Comparison of ENCODE assay signal across 2 cellular contexts in the genomic region with DNA sequence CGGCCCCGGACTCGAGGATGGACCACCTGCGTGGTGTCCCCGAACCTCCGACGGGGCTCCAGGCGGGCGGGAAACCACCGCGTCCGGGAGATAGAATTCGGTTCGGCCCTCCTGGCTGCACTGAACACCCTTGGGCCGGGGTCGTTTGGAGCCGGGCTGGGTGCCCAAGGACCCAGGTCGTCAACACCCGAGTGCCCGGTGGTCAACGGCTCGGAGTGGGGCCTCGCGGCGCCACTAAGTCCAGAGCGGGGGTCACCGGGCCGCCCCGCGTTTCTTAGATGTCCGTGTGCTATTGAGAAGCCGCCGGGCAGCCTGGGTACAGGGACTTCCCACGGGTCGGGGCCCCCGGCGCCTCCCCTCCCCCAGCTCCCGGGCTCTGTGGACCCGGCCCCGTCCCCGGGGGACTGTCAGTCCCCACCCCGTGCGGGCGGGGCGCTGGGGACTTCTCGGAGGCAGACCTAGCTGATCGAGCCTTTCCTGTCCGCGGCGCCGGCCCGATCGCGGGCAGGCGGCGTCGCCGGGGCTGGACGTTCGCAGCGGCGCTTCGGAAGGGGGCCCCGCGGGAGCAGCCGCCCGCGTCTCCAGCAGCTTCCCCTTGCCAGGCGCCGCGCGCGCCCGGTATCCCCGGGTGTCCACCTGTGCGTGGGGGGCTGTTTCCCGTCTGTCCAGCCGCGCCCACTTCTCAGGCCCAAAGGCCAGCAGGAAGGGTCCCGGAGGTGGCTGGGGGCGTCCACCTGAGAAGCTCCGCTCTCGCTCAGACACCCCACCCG.
TF ChIP-seq lines count a peak whose summit lies in the region.

No MANE protein-coding gene starts in this region.

TF ChIP-seq in HEK293, 187 proteins besides CTCF, POLR2A, EP300 and RAD21 (continued from another document and continues in another):
- TF ChIP-seq, protein P1, sequence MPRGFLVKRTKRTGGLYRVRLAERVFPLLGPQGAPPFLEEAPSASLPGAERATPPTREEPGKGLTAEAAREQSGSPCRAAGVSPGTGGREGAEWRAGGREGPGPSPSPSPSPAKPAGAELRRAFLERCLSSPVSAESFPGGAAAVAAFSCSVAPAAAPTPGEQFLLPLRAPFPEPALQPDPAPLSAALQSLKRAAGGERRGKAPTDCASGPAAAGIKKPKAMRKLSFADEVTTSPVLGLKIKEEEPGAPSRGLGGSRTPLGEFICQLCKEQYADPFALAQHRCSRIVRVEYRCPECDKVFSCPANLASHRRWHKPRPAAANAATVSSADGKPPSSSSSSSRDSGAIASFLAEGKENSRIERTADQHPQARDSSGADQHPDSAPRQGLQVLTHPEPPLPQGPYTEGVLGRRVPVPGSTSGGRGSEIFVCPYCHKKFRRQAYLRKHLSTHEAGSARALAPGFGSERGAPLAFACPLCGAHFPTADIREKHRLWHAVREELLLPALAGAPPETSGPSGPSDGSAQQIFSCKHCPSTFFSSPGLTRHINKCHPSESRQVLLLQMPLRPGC (tag by site-specific recombination; IDR thresholded peaks at IDR 0.05) = no peak
- TF ChIP-seq ZNF214 (tag by site-specific recombination; IDR thresholded peaks at IDR 0.05; ENCODE audit: borderline replicate concordance) (no peak), YY1 (tag by site-specific recombination; IDR thresholded peaks at IDR 0.05) (no peak), ZNF561 (tag by site-specific recombination; IDR thresholded peaks at IDR 0.05; ENCODE audit: borderline replicate concordance) (peak; percentile 12; the same call in 1 of the 2 replicates), ZNF223 (tag by site-specific recombination; IDR thresholded peaks at IDR 0.05) (no peak), ZNF777 (tag by site-specific recombination; IDR thresholded peaks at IDR 0.05; ENCODE audit: borderline replicate concordance) (peak; percentile 80), ZFHX2 (tag by site-specific recombination; conservative IDR thresholded peaks at IDR 0.05) (0 out of 2 replicates have a peak, but pooled peaks have one; percentile 46), GLIS1 (tag by site-specific recombination; IDR thresholded peaks at IDR 0.05) (peak; percentile 55), ZSCAN23 (tag by site-specific recombination; IDR thresholded peaks at IDR 0.05) (0 out of 2 replicates have a peak, but pooled peaks have one; percentile 43), ZSCAN30 (tag by site-specific recombination; IDR thresholded peaks at IDR 0.05) (0 out of 2 replicates have a peak, but pooled peaks have one; percentile 7), KLF1 (tag by site-specific recombination; IDR thresholded peaks at IDR 0.05) (peak; percentile 54), ZNF660 (tag by site-specific recombination; IDR thresholded peaks at IDR 0.05) (peak; percentile 56; the same call in 1 of the 2 replicates), ZNF423 (tag by site-specific recombination; IDR thresholded peaks at IDR 0.05) (peak; percentile 76), ZNF610 (tag by site-specific recombination; IDR thresholded peaks at IDR 0.05; ENCODE audit: borderline replicate concordance) (no peak), ZNF791 (tag by site-specific recombination; IDR thresholded peaks at IDR 0.05) (no peak), ZNF426 (tag by site-specific recombination; IDR thresholded peaks at IDR 0.05) (no peak), ZNF2 (tag by site-specific recombination; IDR thresholded peaks at IDR 0.05) (peak; percentile 42; the same call in 1 of the 2 replicates), ZBTB20 (tag by site-specific recombination; IDR thresholded peaks at IDR 0.05) (peak; percentile 93)
- TF ChIP-seq, protein P2, sequence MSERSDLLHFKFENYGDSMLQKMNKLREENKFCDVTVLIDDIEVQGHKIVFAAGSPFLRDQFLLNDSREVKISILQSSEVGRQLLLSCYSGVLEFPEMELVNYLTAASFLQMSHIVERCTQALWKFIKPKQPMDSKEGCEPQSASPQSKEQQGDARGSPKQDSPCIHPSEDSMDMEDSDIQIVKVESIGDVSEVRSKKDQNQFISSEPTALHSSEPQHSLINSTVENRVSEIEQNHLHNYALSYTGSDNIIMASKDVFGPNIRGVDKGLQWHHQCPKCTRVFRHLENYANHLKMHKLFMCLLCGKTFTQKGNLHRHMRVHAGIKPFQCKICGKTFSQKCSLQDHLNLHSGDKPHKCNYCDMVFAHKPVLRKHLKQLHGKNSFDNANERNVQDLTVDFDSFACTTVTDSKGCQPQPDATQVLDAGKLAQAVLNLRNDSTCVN (tag by site-specific recombination; optimal IDR thresholded peaks at IDR 0.05) = peak; percentile 78
- TF ChIP-seq, protein P3, sequence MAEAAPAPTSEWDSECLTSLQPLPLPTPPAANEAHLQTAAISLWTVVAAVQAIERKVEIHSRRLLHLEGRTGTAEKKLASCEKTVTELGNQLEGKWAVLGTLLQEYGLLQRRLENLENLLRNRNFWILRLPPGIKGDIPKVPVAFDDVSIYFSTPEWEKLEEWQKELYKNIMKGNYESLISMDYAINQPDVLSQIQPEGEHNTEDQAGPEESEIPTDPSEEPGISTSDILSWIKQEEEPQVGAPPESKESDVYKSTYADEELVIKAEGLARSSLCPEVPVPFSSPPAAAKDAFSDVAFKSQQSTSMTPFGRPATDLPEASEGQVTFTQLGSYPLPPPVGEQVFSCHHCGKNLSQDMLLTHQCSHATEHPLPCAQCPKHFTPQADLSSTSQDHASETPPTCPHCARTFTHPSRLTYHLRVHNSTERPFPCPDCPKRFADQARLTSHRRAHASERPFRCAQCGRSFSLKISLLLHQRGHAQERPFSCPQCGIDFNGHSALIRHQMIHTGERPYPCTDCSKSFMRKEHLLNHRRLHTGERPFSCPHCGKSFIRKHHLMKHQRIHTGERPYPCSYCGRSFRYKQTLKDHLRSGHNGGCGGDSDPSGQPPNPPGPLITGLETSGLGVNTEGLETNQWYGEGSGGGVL (tag by site-specific recombination; IDR thresholded peaks at IDR 0.05) = peak; percentile 57; the same call in 1 of the 2 replicates
- TF ChIP-seq, protein P4, sequence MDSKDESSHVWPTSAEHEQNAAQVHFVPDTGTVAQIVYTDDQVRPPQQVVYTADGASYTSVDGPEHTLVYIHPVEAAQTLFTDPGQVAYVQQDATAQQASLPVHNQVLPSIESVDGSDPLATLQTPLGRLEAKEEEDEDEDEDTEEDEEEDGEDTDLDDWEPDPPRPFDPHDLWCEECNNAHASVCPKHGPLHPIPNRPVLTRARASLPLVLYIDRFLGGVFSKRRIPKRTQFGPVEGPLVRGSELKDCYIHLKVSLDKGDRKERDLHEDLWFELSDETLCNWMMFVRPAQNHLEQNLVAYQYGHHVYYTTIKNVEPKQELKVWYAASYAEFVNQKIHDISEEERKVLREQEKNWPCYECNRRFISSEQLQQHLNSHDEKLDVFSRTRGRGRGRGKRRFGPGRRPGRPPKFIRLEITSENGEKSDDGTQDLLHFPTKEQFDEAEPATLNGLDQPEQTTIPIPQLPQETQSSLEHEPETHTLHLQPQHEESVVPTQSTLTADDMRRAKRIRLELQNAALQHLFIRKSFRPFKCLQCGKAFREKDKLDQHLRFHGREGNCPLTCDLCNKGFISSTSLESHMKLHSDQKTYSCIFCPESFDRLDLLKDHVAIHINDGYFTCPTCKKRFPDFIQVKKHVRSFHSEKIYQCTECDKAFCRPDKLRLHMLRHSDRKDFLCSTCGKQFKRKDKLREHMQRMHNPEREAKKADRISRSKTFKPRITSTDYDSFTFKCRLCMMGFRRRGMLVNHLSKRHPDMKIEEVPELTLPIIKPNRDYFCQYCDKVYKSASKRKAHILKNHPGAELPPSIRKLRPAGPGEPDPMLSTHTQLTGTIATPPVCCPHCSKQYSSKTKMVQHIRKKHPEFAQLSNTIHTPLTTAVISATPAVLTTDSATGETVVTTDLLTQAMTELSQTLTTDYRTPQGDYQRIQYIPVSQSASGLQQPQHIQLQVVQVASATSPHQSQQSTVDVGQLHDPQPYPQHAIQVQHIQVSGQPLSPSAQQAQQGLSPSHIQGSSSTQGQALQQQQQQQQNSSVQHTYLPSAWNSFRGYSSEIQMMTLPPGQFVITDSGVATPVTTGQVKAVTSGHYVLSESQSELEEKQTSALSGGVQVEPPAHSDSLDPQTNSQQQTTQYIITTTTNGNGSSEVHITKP (tag by site-specific recombination; IDR thresholded peaks at IDR 0.05) = peak; percentile 80

TF ChIP-seq in GM12878, 131 proteins besides CTCF, POLR2A, EP300 and RAD21 (continued from another document):
- TF ChIP-seq, protein P5, sequence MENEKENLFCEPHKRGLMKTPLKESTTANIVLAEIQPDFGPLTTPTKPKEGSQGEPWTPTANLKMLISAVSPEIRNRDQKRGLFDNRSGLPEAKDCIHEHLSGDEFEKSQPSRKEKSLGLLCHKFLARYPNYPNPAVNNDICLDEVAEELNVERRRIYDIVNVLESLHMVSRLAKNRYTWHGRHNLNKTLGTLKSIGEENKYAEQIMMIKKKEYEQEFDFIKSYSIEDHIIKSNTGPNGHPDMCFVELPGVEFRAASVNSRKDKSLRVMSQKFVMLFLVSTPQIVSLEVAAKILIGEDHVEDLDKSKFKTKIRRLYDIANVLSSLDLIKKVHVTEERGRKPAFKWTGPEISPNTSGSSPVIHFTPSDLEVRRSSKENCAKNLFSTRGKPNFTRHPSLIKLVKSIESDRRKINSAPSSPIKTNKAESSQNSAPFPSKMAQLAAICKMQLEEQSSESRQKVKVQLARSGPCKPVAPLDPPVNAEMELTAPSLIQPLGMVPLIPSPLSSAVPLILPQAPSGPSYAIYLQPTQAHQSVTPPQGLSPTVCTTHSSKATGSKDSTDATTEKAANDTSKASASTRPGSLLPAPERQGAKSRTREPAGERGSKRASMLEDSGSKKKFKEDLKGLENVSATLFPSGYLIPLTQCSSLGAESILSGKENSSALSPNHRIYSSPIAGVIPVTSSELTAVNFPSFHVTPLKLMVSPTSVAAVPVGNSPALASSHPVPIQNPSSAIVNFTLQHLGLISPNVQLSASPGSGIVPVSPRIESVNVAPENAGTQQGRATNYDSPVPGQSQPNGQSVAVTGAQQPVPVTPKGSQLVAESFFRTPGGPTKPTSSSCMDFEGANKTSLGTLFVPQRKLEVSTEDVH (IDR thresholded peaks at IDR 0.05; ENCODE audit: low read depth, partially characterized antibody) = no peak
